ENCODE assay signal across 8 cellular contexts in genomic region chr7:134890246-134891240, GRCh38.
DNase-seq lines count a peak whose midpoint lies in the region; ATAC-seq and TF ChIP-seq lines count a peak whose summit lies in the region.

No MANE protein-coding gene starts in this region.

- peaks cover 0 to 15% of the 10 kb centered on the region in 2 donors for H3K36me3 ChIP-seq in gastroesophageal sphincter

- no peak for TF ChIP-seq EP300 in gastroesophageal sphincter (IDR thresholded peaks at IDR 0.05)

- 6 to 58% methylated on average over 3 to 6 of the region's 10 CpGs for WGBS in gastroesophageal sphincter (ENCODE audit: low coverage in 1 of 2), 2 donors

- H3K27ac ChIP-seq in gastroesophageal sphincter = peak overlapping the region; percentile 59 to 85 (median 80)

- H3K4me1 ChIP-seq in gastroesophageal sphincter = peaks cover 12 to 92% (median 24%) of the 10 kb centered on the region in 3 donors

- peaks cover 0 to 2% (median 0%) of the 10 kb centered on the region in 3 donors for H3K9me3 ChIP-seq in gastroesophageal sphincter

- ATAC-seq in gastroesophageal sphincter = no peak
- no peak for ATAC-seq in omental fat pad (ENCODE audit: low FRiP score)

- TF ChIP-seq POLR2A in gastroesophageal sphincter (IDR thresholded peaks at IDR 0.05) = no peak

- peak; percentile 38 for DNase-seq in H4 (ENCODE audit: low spot score)
- DNase-seq in SK-N-DZ (ENCODE audit: low spot score) = peak; percentile 51
- DNase-seq in renal cortical epithelial cell (ENCODE audit: low read depth) = peak; percentile 48
- DNase-seq in activated naive CD4-positive, alpha-beta T cell (lab: John Stamatoyannopoulos, UW) = no peak
- DNase-seq in stimulated activated CD4-positive, alpha-beta T cell treated with anti-CD3 and anti-CD28 coated beads, Interleukin-4, amount 100 ng/mL, for 24 hours = no peak
- no peak for DNase-seq in omental fat pad (ENCODE audit: low spot score)
- no peak for DNase-seq in stimulated activated CD4-positive, alpha-beta T cell treated with anti-CD3 and anti-CD28 coated beads, Interleukin-2, amount 100 ng/mL, for 48 hours

- TF ChIP-seq CTCF in gastroesophageal sphincter (IDR thresholded peaks at IDR 0.05) (no peak), omental fat pad (IDR thresholded peaks at IDR 0.05) (no peak)

- H3K4me3 ChIP-seq in gastroesophageal sphincter = peak overlapping the region in 1 of 2 donors; percentile 53

- H3K27me3 ChIP-seq in gastroesophageal sphincter = no peaks in the 10 kb centered on the region

Comparison
In these comparisons a context has a peak if more than half of its experiments do, and no peak if none do; other contexts are left out.
1. DNase-seq: peak in H4 (single experiment), SK-N-DZ (single experiment) and renal cortical epithelial cell (single experiment); none in activated naive CD4-positive, alpha-beta T cell (0 of 4), stimulated activated CD4-positive, alpha-beta T cell treated with anti-CD3 and anti-CD28 coated beads, Interleukin-4, amount 100 ng/mL, for 24 hours (single experiment), omental fat pad (single experiment) and stimulated activated CD4-positive, alpha-beta T cell treated with anti-CD3 and anti-CD28 coated beads, Interleukin-2, amount 100 ng/mL, for 48 hours (0 of 2).